In genomic region chr1:6509603-6510291, GRCh38 we compare ENCODE assay signal across 23 cellular contexts. TPM values are rescaled to one million over a fixed set of nuclear protein-coding genes. Genes with fewer than 3 reads are reported as not detected.
DNase-seq lines count a peak whose midpoint lies in the region; ATAC-seq and TF ChIP-seq lines count a peak whose summit lies in the region.
"Had no signal": no experiment of that assay in that cellular context is flagged by ENCODE, and none has a peak within 500 bp of the region (broad histone marks: within the 10 kb centered on the region; RNA-seq: fewer than 3 reads in every experiment).

No MANE protein-coding gene starts in this region.

- H3K27ac Mint-ChIP-seq in neural crest cell (ENCODE audit: unreplicated experiment) = peak overlapping the region; percentile 19
- no peak overlapping the region for H3K27ac Mint-ChIP-seq in stimulated activated naive CD8-positive, alpha-beta T cell treated with anti-CD3 and anti-CD28 coated beads, Interleukin-15, amount 100 ng/mL, for 72 hours
- H3K27ac Mint-ChIP-seq: activated T-helper 2 cell treated with anti-CD3 and anti-CD28 coated beads, Interferon-gamma antibody, Interleukin-2, Interleukin-4, amounts not matched to agents 10 μg/mL and 5 μg/mL and 100 μg/mL, durations not matched to agents 14 hours and 24 hours and 36 hours; IgD-negative memory B cell had no signal

- no peak overlapping the region for H3K4ac ChIP-seq in IMR-90 (ENCODE audit: low read depth, low read length)

- TF ChIP-seq CTCF in IMR-90 (conservative IDR thresholded peaks at IDR 0.05; ENCODE audit: low read depth, low read length) = no peak
- no peak for TF ChIP-seq CTCF in heart left ventricle (IDR thresholded peaks at IDR 0.05)
- TF ChIP-seq CTCF in neural crest cell (conservative IDR thresholded peaks at IDR 0.05) = no peak

- no peaks in the 10 kb centered on the region for H3K9me1 ChIP-seq in IMR-90 (ENCODE audit: insufficient read depth, low read length)

- H2BK15ac ChIP-seq in IMR-90 (ENCODE audit: low read depth, low read length) = no peak overlapping the region

- ATAC-seq in IMR-90 (ENCODE audit: low read depth) (peak; percentile 13; the same call in 1 of the 2 replicates), heart left ventricle (peak in 3 of 4 donors; percentile 21 to 66 (median 41))
- no peak for ATAC-seq in stimulated activated naive CD8-positive, alpha-beta T cell treated with anti-CD3 and anti-CD28 coated beads, Interleukin-15, amount 100 ng/mL, for 72 hours
- ATAC-seq: HCT116 had no signal

- H3K27me3 Mint-ChIP-seq in neural crest cell (ENCODE audit: low read depth) = no peaks in the 10 kb centered on the region
- peaks cover 10% of the 10 kb centered on the region for H3K27me3 Mint-ChIP-seq in stimulated activated naive CD8-positive, alpha-beta T cell treated with anti-CD3 and anti-CD28 coated beads, Interleukin-15, amount 100 ng/mL, for 72 hours

- POLR2A ChIA-PET in IMR-90 (lab: Charles Lee; ENCODE audit: unreplicated experiment) = no interaction called here

- no peak overlapping the region for H2BK20ac ChIP-seq in IMR-90 (ENCODE audit: low read depth, low read length)

- TF ChIP-seq RAD21 in IMR-90 (IDR thresholded peaks at IDR 0.05; ENCODE audit: low read length) = no peak

- H4K8ac ChIP-seq in IMR-90 (ENCODE audit: low read depth in 2 of 2, low read length in 2 of 2) = no peak overlapping the region

- H3K23ac ChIP-seq in IMR-90 (ENCODE audit: low read depth, low read length) = no peak overlapping the region

- intact Hi-C loops in IMR-90 (cut with micrococcal nuclease) = no loop called here
- intact Hi-C loops in heart left ventricle (cut with DNase I) = no loop called here

- H3K27ac ChIP-seq in IMR-90 (ENCODE audit: insufficient read depth, low read length) (no peak overlapping the region), heart left ventricle (peak overlapping the region in 1 of 12 donors; percentile 24)
- H3K27ac ChIP-seq: epithelial cell of prostate, thoracic aorta had no signal

- H3K4me3 ChIP-seq in IMR-90 (ENCODE audit: insufficient read depth, low read depth, low read length) (no peak overlapping the region), heart left ventricle (no peak overlapping the region)
- H3K4me3 ChIP-seq: dorsolateral prefrontal cortex, thoracic aorta had no signal

- no peaks in the 10 kb centered on the region for H3K9me3 ChIP-seq in IMR-90 (ENCODE audit: control insufficient read depth, insufficient read depth, low read length)
- no peaks in the 10 kb centered on the region for H3K9me3 ChIP-seq in heart left ventricle
- H3K9me3 ChIP-seq: thoracic aorta had no signal

- no peak overlapping the region for H3K9ac ChIP-seq in IMR-90 (ENCODE audit: low read depth, low read length)

- H3K9me3 Mint-ChIP-seq in neural crest cell = no peaks in the 10 kb centered on the region
- no peaks in the 10 kb centered on the region for H3K9me3 Mint-ChIP-seq in stimulated activated naive CD8-positive, alpha-beta T cell treated with anti-CD3 and anti-CD28 coated beads, Interleukin-15, amount 100 ng/mL, for 72 hours
- H3K9me3 Mint-ChIP-seq: activated T-helper 2 cell treated with anti-CD3 and anti-CD28 coated beads, Interferon-gamma antibody, Interleukin-2, Interleukin-4, amounts not matched to agents 10 μg/mL and 5 μg/mL and 100 μg/mL, durations not matched to agents 14 hours and 24 hours and 36 hours; IgD-negative memory B cell had no signal

- no peak overlapping the region for H4K91ac ChIP-seq in IMR-90 (ENCODE audit: insufficient read depth, low read depth, low read length)

- no peak overlapping the region for H2AK9ac ChIP-seq in IMR-90 (replicated peaks; ENCODE audit: low read depth, low read length, poor library complexity)

- H3K27me3 ChIP-seq in IMR-90 (ENCODE audit: control insufficient read depth, insufficient read depth, low read length) (peaks cover 4% of the 10 kb centered on the region; the same call in 1 of the 2 replicates), heart left ventricle (no peaks in the 10 kb centered on the region)

- no peak overlapping the region for H3K4me3 Mint-ChIP-seq in neural crest cell
- H3K4me3 Mint-ChIP-seq in stimulated activated naive CD8-positive, alpha-beta T cell treated with anti-CD3 and anti-CD28 coated beads, Interleukin-15, amount 100 ng/mL, for 72 hours = no peak overlapping the region
- H3K4me3 Mint-ChIP-seq: IgD-negative memory B cell had no signal

- no peak overlapping the region for H3K4me2 ChIP-seq in IMR-90 (ENCODE audit: low read depth, low read length)

- H4K20me1 ChIP-seq in IMR-90 (ENCODE audit: insufficient read depth, low read length) = no peaks in the 10 kb centered on the region

- H3K79me1 ChIP-seq in IMR-90 (ENCODE audit: low read depth in 1 of 2, low read length in 2 of 2) = no peaks in the 10 kb centered on the region

- peak; percentile 22 for DNase-seq in D341Med (ENCODE audit: low spot score)
- DNase-seq in IMR-90 = no peak
- peak in 1 of 5 donors; percentile 44 for DNase-seq in heart left ventricle
- no peak for DNase-seq in neural crest cell (ENCODE audit: low read depth, low spot score)
- DNase-seq in DMS79 treated with DMSO at 0.1 percent for 48 hours (lab: John Stamatoyannopoulos, UW) = no peak
- DNase-seq in stimulated activated naive CD8-positive, alpha-beta T cell treated with anti-CD3 and anti-CD28 coated beads, Interleukin-15, amount 100 ng/mL, for 72 hours = no peak
- no peak for DNase-seq in hepatic stellate cell (ENCODE audit: low spot score)
- no peak for DNase-seq in OCI-M1 (lab: John Stamatoyannopoulos, UW)
- DNase-seq: activated CD4-positive, alpha-beta T cell treated with anti-CD3 and anti-CD28 coated beads for 4 hours; Calu3; dorsolateral prefrontal cortex; foreskin fibroblast; kidney glomerular epithelial cell; MM.1S; NCI-H2029 treated with DMSO at 0.1 percent for 48 hours; RPMI8226 had no signal

- CTCF ChIA-PET in IMR-90 (lab: Yijun Ruan, JAX) = no interaction called here

- no peak overlapping the region for H4K5ac ChIP-seq in IMR-90 (ENCODE audit: low read depth, low read length)

- 97% methylated on average over 5 of the region's 17 CpGs; no CpG with 5 or more reads in 1 of the 2 experiments for WGBS in IMR-90 (ENCODE audit: extremely low coverage in 2 of 2, insufficient read length in 1 of 2), 2 experiments
- 68 to 82% (median 79%) methylated on average over 4 to 17 of the region's 17 CpGs for WGBS in heart left ventricle, 4 donors

- no peaks in the 10 kb centered on the region for H3K4me1 ChIP-seq in IMR-90 (ENCODE audit: control insufficient read depth, insufficient read depth, low read length)
- peaks cover 0 to 22% (median 0%) of the 10 kb centered on the region in 12 donors for H3K4me1 ChIP-seq in heart left ventricle

- BruUV-seq in IMR-90 (replicated peaks; lab: Mats Ljungman, UMichigan) = no TSS peak

- dilution Hi-C loops in IMR-90 (cut with HindIII; ENCODE audit: low sequenced_read_pairs, unreplicated experiment) = no loop called here

- H3K36me3 Mint-ChIP-seq in neural crest cell (ENCODE audit: low read depth) = no peaks in the 10 kb centered on the region

- no peak overlapping the region for H3K14ac ChIP-seq in IMR-90 (replicated peaks; ENCODE audit: low read depth, low read length)

- H2BK120ac ChIP-seq in IMR-90 (ENCODE audit: low read depth, low read length) = no peak overlapping the region

- no peak overlapping the region for H3K56ac ChIP-seq in IMR-90 (ENCODE audit: extremely low read depth, insufficient read depth, low read length)

- H2AFZ ChIP-seq in IMR-90 (replicated peaks; ENCODE audit: low read length, poor library complexity) = no peak overlapping the region

- in situ Hi-C loops in IMR-90 (cut with MboI; ENCODE audit: low sequenced_read_pairs) = no loop called here

- TF ChIP-seq POLR2A in IMR-90 (IDR thresholded peaks at IDR 0.05; ENCODE audit: low read depth, low read length) (no peak), heart left ventricle (IDR thresholded peaks at IDR 0.05) (no peak)

- H3K36me3 ChIP-seq in IMR-90 (ENCODE audit: control insufficient read depth, insufficient read depth, low read length) = no peaks in the 10 kb centered on the region
- H3K36me3 ChIP-seq in heart left ventricle = no peaks in the 10 kb centered on the region
- H3K36me3 ChIP-seq: thoracic aorta had no signal

- H2BK5ac ChIP-seq in IMR-90 (ENCODE audit: low read depth, low read length, poor library complexity, severe bottlenecking) = no peak overlapping the region

- no peak overlapping the region for H2AK5ac ChIP-seq in IMR-90 (ENCODE audit: low read depth, low read length)

- peaks cover 18% of the 10 kb centered on the region for H3K4me1 Mint-ChIP-seq in neural crest cell
- H3K4me1 Mint-ChIP-seq in stimulated activated naive CD8-positive, alpha-beta T cell treated with anti-CD3 and anti-CD28 coated beads, Interleukin-15, amount 100 ng/mL, for 72 hours = no peaks in the 10 kb centered on the region

- no peak overlapping the region for H3K18ac ChIP-seq in IMR-90 (ENCODE audit: low read depth, low read length)

RNA-seq across cellular contexts. Expression of gene PLEKHG5, which starts 18.3 kb away (rescaled TPM):
- total RNA-seq in IMR-90 (2012; rRNA removed) (4.8 and 5.0 TPM in 2 replicates), heart left ventricle (10 to 100 TPM; 10.8 to 20.2 (median 15.2) TPM), neural crest cell (28.9 and 31.7 TPM in 2 replicates)
- polyA plus RNA-seq in IMR-90 (2012; rRNA removed) (11.6 and 13.7 TPM in 2 replicates), heart left ventricle (10 to 100 TPM in 1 of 2 donors, 1 to 10 TPM in 1; 7.2 to 18.5 TPM)
- 4.8 and 7.8 TPM in 2 replicates for polyA plus RNA-seq in IMR-90 (2012; cell fraction: cytosol; rRNA removed)
- 61.6 and 111 TPM in 2 replicates for polyA plus RNA-seq in IMR-90 (2012; cell fraction: nucleus; rRNA removed; ENCODE audit: low replicate concordance)
- polyA plus RNA-seq: IgD-negative memory B cell had no signal

RNA-seq across cellular contexts. Expression of gene TNFRSF25, which starts 43.8 kb away (rescaled TPM):
- total RNA-seq in IMR-90 (2012; rRNA removed) (0.83 and 1.3 TPM in 2 replicates), heart left ventricle (10 to 100 TPM in 3 of 9 donors, 1 to 10 TPM in 6; 5.2 to 11.6 (median 9.3) TPM), neural crest cell (23.4 and 26.1 TPM in 2 replicates)
- polyA plus RNA-seq in IMR-90 (2012; rRNA removed) (11.2 and 14.5 TPM in 2 replicates), heart left ventricle (10 to 100 TPM in 1 of 2 donors, 1 to 10 TPM in 1; 4.7 to 17.5 TPM)
- polyA plus RNA-seq in IMR-90 (2012; cell fraction: cytosol; rRNA removed) = 6.5 and 7.5 TPM in 2 replicates
- 119 and 293 TPM in 2 replicates for polyA plus RNA-seq in IMR-90 (2012; cell fraction: nucleus; rRNA removed; ENCODE audit: low replicate concordance)

RNA-seq across cellular contexts. Expression of gene NOL9, which starts 44.6 kb away (rescaled TPM):
- total RNA-seq in IMR-90 (2012; rRNA removed) (19.2 and 21.4 TPM in 2 replicates), heart left ventricle (10 to 100 TPM; 13.1 to 20.6 (median 16.5) TPM), neural crest cell (47.2 and 52.4 TPM in 2 replicates)
- polyA plus RNA-seq in IMR-90 (2012; rRNA removed) (12.4 and 13.0 TPM in 2 replicates), heart left ventricle (1 to 10 TPM; 5.7 to 5.8 TPM)
- polyA plus RNA-seq in IMR-90 (2012; cell fraction: cytosol; rRNA removed) = 4.2 and 5.3 TPM in 2 replicates
- 7.7 and 27.7 TPM in 2 replicates for polyA plus RNA-seq in IMR-90 (2012; cell fraction: nucleus; rRNA removed; ENCODE audit: low replicate concordance)

RNA-seq across cellular contexts. Expression of gene TAS1R1, which starts 45.4 kb away (rescaled TPM):
- total RNA-seq in IMR-90 (2012; rRNA removed) = not detected in 2 replicates
- 0.05 and 0.10 TPM in 2 replicates for polyA plus RNA-seq in IMR-90 (2012; rRNA removed)
- polyA plus RNA-seq in IMR-90 (2012; cell fraction: cytosol; rRNA removed) = 0.05 TPM in 1 of 2 replicates, not detected in the other
- 0.09 and 0.15 TPM in 2 replicates for polyA plus RNA-seq in IMR-90 (2012; cell fraction: nucleus; rRNA removed; ENCODE audit: low replicate concordance)
- not detected for total RNA-seq in heart left ventricle
- not detected for polyA plus RNA-seq in heart left ventricle
- total RNA-seq in neural crest cell = not detected in 2 replicates
- total RNA-seq: activated T-helper 2 cell treated with anti-CD3 and anti-CD28 coated beads, Interferon-gamma antibody, Interleukin-2, Interleukin-4, amounts not matched to agents 10 μg/mL and 5 μg/mL and 100 μg/mL, durations not matched to agents 14 hours and 24 hours and 36 hours; Calu3; NCI-H460; renal cortical epithelial cell had no signal
- polyA plus RNA-seq: IgD-negative memory B cell had no signal
